ENCODE assay signal across 26 cellular contexts in genomic region chr17:49549691-49550678, GRCh38. TPM values are rescaled to one million over a fixed set of nuclear protein-coding genes. Genes with fewer than 3 reads are reported as not detected.
DNase-seq lines count a peak whose midpoint lies in the region; FAIRE-seq and TF ChIP-seq lines count a peak whose summit lies in the region.
"Had no signal": no experiment of that assay in that cellular context is flagged by ENCODE, and none has a peak within 500 bp of the region (broad histone marks: within the 10 kb centered on the region; RNA-seq: fewer than 3 reads in every experiment).

No MANE protein-coding gene starts in this region.

- H3K4me3 ChIP-seq in HEK293 (ENCODE audit: low read depth, low read length) (no peak overlapping the region), kidney (ENCODE audit: low read length in 2 of 2) (no peak overlapping the region), thyroid gland (replicated peaks in 1 of 3) (no peak overlapping the region)
- H3K4me3 ChIP-seq: ascending aorta, esophagus muscularis mucosa, left lung had no signal

- no peak for TF ChIP-seq CTCF in GM10266 (IDR thresholded peaks at IDR 0.05; ENCODE audit: control insufficient read depth, insufficient read depth, low read depth, missing control alignments)
- no peak for TF ChIP-seq CTCF in HEK293 (tag by site-specific recombination; IDR thresholded peaks at IDR 0.05)
- no peak for TF ChIP-seq CTCF in kidney (IDR thresholded peaks at IDR 0.05; ENCODE audit: borderline replicate concordance, extremely low read depth, insufficient read depth)
- TF ChIP-seq CTCF in thyroid gland (IDR thresholded peaks at IDR 0.05), result no peak

- no peak for TF ChIP-seq POLR2A in thyroid gland (IDR thresholded peaks at IDR 0.05)

- H3K9me3 ChIP-seq in HEK293 (ENCODE audit: control insufficient read depth, insufficient read depth, low read depth, low read length), result no peaks in the 10 kb centered on the region
- H3K9me3 ChIP-seq in kidney (ENCODE audit: control insufficient read depth in 1 of 2, low read length in 2 of 2), result no peaks in the 10 kb centered on the region
- no peaks in the 10 kb centered on the region for H3K9me3 ChIP-seq in thyroid gland
- H3K9me3 ChIP-seq: ascending aorta, esophagus muscularis mucosa, left lung had no signal

- WGBS in thyroid gland, 2 donors, result 78 to 86% methylated on average over 17 to 18 of the region's 20 CpGs

- POLR2A ChIA-PET in HEK293 (lab: Yijun Ruan, JAX), result no interaction called here

- FAIRE-seq in kidney (lab: Jason Lieb, UNC), result no peak
- FAIRE-seq: small intestine had no signal

- H3K36me3 ChIP-seq in HEK293 (ENCODE audit: control insufficient read depth in 2 of 2, insufficient read depth in 1 of 2, low read length in 2 of 2), result no peaks in the 10 kb centered on the region
- no peaks in the 10 kb centered on the region for H3K36me3 ChIP-seq in kidney (ENCODE audit: control insufficient read depth in 1 of 2, insufficient read depth in 2 of 2, low read length in 2 of 2)
- H3K36me3 ChIP-seq in thyroid gland, result no peaks in the 10 kb centered on the region
- H3K36me3 ChIP-seq: ascending aorta, esophagus muscularis mucosa, left lung had no signal

- DNase-seq in GM10266 (ENCODE audit: extremely low spot score) (peak; percentile 5), kidney (peak; percentile 59), thyroid gland (peak; percentile 19 to 49), KBM-7 (no peak), substantia nigra (lab: John Stamatoyannopoulos, UW) (no peak)
- no peak for DNase-seq in activated CD8-positive, alpha-beta memory T cell treated with anti-CD3 and anti-CD28 coated beads for 24 hours
- DNase-seq: activated CD4-positive, alpha-beta T cell treated with anti-CD3 and anti-CD28 coated beads for 4 hours; activated effector memory CD4-positive, alpha-beta T cell treated with Interleukin-2 at 50 U/mL for 16 hours; activated naive CD8-positive, alpha-beta T cell treated with anti-CD3 and anti-CD28 coated beads for 36 hours; caudate nucleus; CD8-positive, alpha-beta memory T cell; DMS153; foreskin melanocyte; hippocampal formation; immature natural killer cell; Kasumi-1; left lung; MV-4-11; naive B cell; NCI-H446 treated with DMSO at 0.1 percent for 48 hours; small intestine; stimulated activated CD4-positive, alpha-beta T cell treated with anti-CD3 and anti-CD28 coated beads, Interleukin-1b, Interleukin-23, amount 100 ng/mL, for 48 hours; stimulated activated CD8-positive, alpha-beta memory T cell treated with anti-CD3 and anti-CD28 coated beads, Interleukin-4, amount 100 ng/mL, for 48 hours had no signal

- no peaks in the 10 kb centered on the region for H3K27me3 ChIP-seq in thyroid gland
- H3K27me3 ChIP-seq: ascending aorta had no signal

- no peaks in the 10 kb centered on the region for H3K4me1 ChIP-seq in HEK293 (ENCODE audit: control insufficient read depth, insufficient read depth, low read length)
- peaks cover 0 to 2% of the 10 kb centered on the region in 2 donors for H3K4me1 ChIP-seq in kidney (ENCODE audit: control insufficient read depth in 1 of 2, insufficient read depth in 1 of 2, low read depth in 1 of 2, low read length in 2 of 2)
- peaks cover 2 to 5% of the 10 kb centered on the region in 2 donors for H3K4me1 ChIP-seq in thyroid gland
- H3K4me1 ChIP-seq: ascending aorta, left lung had no signal

- H3K9ac ChIP-seq in kidney (ENCODE audit: low read length in 2 of 2), result no peak overlapping the region

- intact Hi-C loops in kidney (cut with DNase I) (loop anchor here (10.0 kb wide), 2 partner anchors 55 to 115 kb away; partner anchors contain the start of gene NGFR), thyroid gland (cut with DNase I) (loop anchor here (5.0 to 10.0 kb wide), 2 partner anchors 113 to 235 kb away; no protein-coding TSS in a partner anchor)

- in situ Hi-C loops in KBM-7 (cut with MboI; ENCODE audit: low pct_unique_long_range_greater_than_20kb, low sequenced_read_pairs), result loop anchor here (10.0 to 25.0 kb wide), 2 partner anchors 115 to 437 kb away; partner anchors contain the start of gene DLX3

- CTCF ChIA-PET in HEK293 (lab: Yijun Ruan, JAX), result interaction anchor here (0.7 to 9.5 kb wide), 8 partner anchors 10 to 220 kb away, joined by 3 to 303 read pairs (median 3); no protein-coding TSS in a partner anchor

- H3K27ac ChIP-seq in HEK293 (ENCODE audit: extremely low read depth, low read depth, low read length), result no peak overlapping the region
- H3K27ac ChIP-seq in kidney (ENCODE audit: low read depth in 2 of 2, low read length in 2 of 2), result no peak overlapping the region
- H3K27ac ChIP-seq in thyroid gland, result no peak overlapping the region
- H3K27ac ChIP-seq in substantia nigra (ENCODE audit: low read depth, low read length, poor library complexity, severe bottlenecking), result no peak overlapping the region
- H3K27ac ChIP-seq: ascending aorta, esophagus muscularis mucosa, left lung had no signal

TF ChIP-seq in HEK293, 187 proteins besides CTCF, POLR2A, EP300 and RAD21:
- peak; percentile 56; the same call in 1 of the 2 replicates for TF ChIP-seq ZIC2 (tag by site-specific recombination; IDR thresholded peaks at IDR 0.05)
- TF ChIP-seq ZNF629 (tag by site-specific recombination; IDR thresholded peaks at IDR 0.05), result no peak

RNA-seq across cellular contexts. Expression of gene NXPH3, which starts 25.7 kb away (rescaled TPM):
- total RNA-seq in kidney (0.98 TPM), thyroid gland (1 to 10 TPM; 1.0 to 5.1 (median 1.2) TPM)
- polyA plus RNA-seq in kidney (ENCODE audit: insufficient read depth, low read depth, low replicate concordance), result 1.2 TPM
- polyA plus RNA-seq: CD8-positive, alpha-beta memory T cell; immature natural killer cell had no signal

RNA-seq across cellular contexts. Expression of gene NGFR, which starts 54.9 kb away (rescaled TPM):
- total RNA-seq in kidney (13.2 TPM), thyroid gland (10 to 100 TPM; 14.5 to 34.0 (median 21.1) TPM)
- polyA plus RNA-seq in kidney (ENCODE audit: insufficient read depth, low read depth, low replicate concordance), result 9.4 TPM

Comparison
In these comparisons a context has a peak if more than half of its experiments do, and no peak if none do; other contexts are left out.
1. DNase-seq: peak in GM10266 (single experiment), kidney (single experiment) and thyroid gland (2 of 2); none in KBM-7 (single experiment), substantia nigra (0 of 49) and activated CD8-positive, alpha-beta memory T cell treated with anti-CD3 and anti-CD28 coated beads for 24 hours (single experiment).